ENCODE assay signal across 17 cellular contexts in the genomic region with DNA sequence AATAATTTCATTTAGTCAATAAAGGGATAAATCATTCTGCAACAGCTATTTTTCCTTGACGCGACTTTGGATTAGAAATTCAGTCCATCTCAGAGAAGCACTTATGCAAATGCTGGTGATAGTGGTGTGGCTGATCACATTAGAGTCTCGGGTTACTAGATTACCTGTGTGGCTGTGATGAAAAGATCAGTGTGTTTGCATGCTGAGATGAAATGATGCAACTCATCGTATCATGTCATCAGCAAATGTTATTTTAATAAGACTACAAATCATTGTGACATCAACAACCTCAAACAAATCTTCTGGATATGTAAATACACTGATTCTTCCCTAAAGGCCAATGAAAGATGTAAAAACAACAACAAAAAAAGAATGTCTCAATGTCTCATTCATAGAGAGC.
DNase-seq lines count a peak whose midpoint lies in the region; ATAC-seq, FAIRE-seq and TF ChIP-seq lines count a peak whose summit lies in the region.
"Had no signal": no experiment of that assay in that cellular context is flagged by ENCODE, and none has a peak within 500 bp of the region (broad histone marks: within the 10 kb centered on the region; RNA-seq: fewer than 3 reads in every experiment).

No MANE protein-coding gene starts in this region.

- H3K4me1 Mint-ChIP-seq in GM23338: peaks cover 22% of the 10 kb centered on the region
- H3K4me1 Mint-ChIP-seq in stimulated activated memory B cell treated with anti-CD40 and anti-IgM and Interleukin-4, amounts not matched to agents 10 μg/mL and 1 μg/mL and 100 μg/mL, for 72 hours: no peaks in the 10 kb centered on the region
- H3K4me1 Mint-ChIP-seq: activated CD8-positive, alpha-beta memory T cell treated with anti-CD3 and anti-CD28 coated beads, Interleukin-2, amount 10 ng/mL, durations not matched to agents 7 days and 5 days had no signal

- H3K9ac ChIP-seq in IMR-90 (ENCODE audit: low read depth, low read length): no peak overlapping the region
- H3K9ac ChIP-seq: BLaER1 had no signal

- H3K4me3 Mint-ChIP-seq in GM23338: no peak overlapping the region
- no peak overlapping the region for H3K4me3 Mint-ChIP-seq in stimulated activated memory B cell treated with anti-CD40 and anti-IgM and Interleukin-4, amounts not matched to agents 10 μg/mL and 1 μg/mL and 100 μg/mL, for 72 hours
- H3K4me3 Mint-ChIP-seq: activated CD8-positive, alpha-beta memory T cell treated with anti-CD3 and anti-CD28 coated beads, Interleukin-2, amount 10 ng/mL, durations not matched to agents 7 days and 5 days had no signal

- H3K9me1 ChIP-seq in IMR-90 (ENCODE audit: insufficient read depth, low read length): no peaks in the 10 kb centered on the region

- H3K4ac ChIP-seq in IMR-90 (ENCODE audit: low read depth, low read length): no peak overlapping the region

- no TSS peak for BruUV-seq in IMR-90 (replicated peaks; lab: Mats Ljungman, UMichigan)

- H3F3A ChIP-seq in GM23338 (replicated peaks; ENCODE audit: low read depth): no peaks in the 10 kb centered on the region

- no peaks in the 10 kb centered on the region for H4K20me1 ChIP-seq in GM23338 (replicated peaks; ENCODE audit: insufficient read depth)
- no peaks in the 10 kb centered on the region for H4K20me1 ChIP-seq in IMR-90 (ENCODE audit: insufficient read depth, low read length)
- H4K20me1 ChIP-seq: BLaER1 had no signal

- H3K4me3 ChIP-seq in GM23338 (no peak overlapping the region), IMR-90 (ENCODE audit: insufficient read depth, low read depth, low read length) (no peak overlapping the region), bronchial epithelial cell (ENCODE audit: low read depth, low read length) (no peak overlapping the region), upper lobe of left lung (no peak overlapping the region)
- H3K4me3 ChIP-seq: BLaER1, gastroesophageal sphincter, left ventricle myocardium inferior, spleen, thoracic aorta had no signal

- H3K9me3 ChIP-seq in IMR-90 (ENCODE audit: control insufficient read depth, insufficient read depth, low read length) (no peaks in the 10 kb centered on the region), upper lobe of left lung (no peaks in the 10 kb centered on the region)
- H3K9me3 ChIP-seq: BLaER1, gastroesophageal sphincter, left ventricle myocardium inferior, spleen, thoracic aorta had no signal

- peak; percentile 68 for FAIRE-seq in bronchial epithelial cell (lab: Jason Lieb, UNC)

- H3K23ac ChIP-seq in IMR-90 (ENCODE audit: low read depth, low read length): no peak overlapping the region

- no peaks in the 10 kb centered on the region for H3K36me3 Mint-ChIP-seq in GM23338 (ENCODE audit: low read depth)
- no peaks in the 10 kb centered on the region for H3K36me3 Mint-ChIP-seq in stimulated activated memory B cell treated with anti-CD40 and anti-IgM and Interleukin-4, amounts not matched to agents 10 μg/mL and 1 μg/mL and 100 μg/mL, for 72 hours
- H3K36me3 Mint-ChIP-seq: activated CD8-positive, alpha-beta memory T cell treated with anti-CD3 and anti-CD28 coated beads, Interleukin-2, amount 10 ng/mL, durations not matched to agents 7 days and 5 days had no signal

- ATAC-seq in GM23338 (peak; percentile 71), IMR-90 (ENCODE audit: low read depth) (no peak), upper lobe of left lung (ENCODE audit: low FRiP score in 2 of 2) (no peak), HG03342 (IDR thresholded peaks at IDR 0.05; ENCODE audit: unreplicated experiment) (no peak)
- ATAC-seq in stimulated activated memory B cell treated with anti-CD40 and anti-IgM and Interleukin-4, amounts not matched to agents 10 μg/mL and 1 μg/mL and 100 μg/mL, for 72 hours: no peak
- ATAC-seq: activated CD8-positive, alpha-beta memory T cell treated with anti-CD3 and anti-CD28 coated beads, Interleukin-2, amount 10 ng/mL, durations not matched to agents 7 days and 5 days; gastroesophageal sphincter had no signal

- CTCF ChIA-PET in IMR-90 (lab: Yijun Ruan, JAX): interaction anchor here (0.7 kb wide), 1 partner anchor 418 kb away, joined by 3 read pairs; no protein-coding TSS in a partner anchor

- WGBS in IMR-90 (ENCODE audit: extremely low coverage in 2 of 2, insufficient read length in 1 of 2), 2 experiments: no CpG with 5 or more reads among the region's 4 CpGs
- 85 to 86% methylated on average over 4 of the region's 4 CpGs for WGBS in upper lobe of left lung, 2 donors

- no peak overlapping the region for H2BK15ac ChIP-seq in IMR-90 (ENCODE audit: low read depth, low read length)

- in situ Hi-C loops in IMR-90 (cut with MboI; ENCODE audit: low sequenced_read_pairs): no loop called here

- no peak for TF ChIP-seq EP300 in upper lobe of left lung (IDR thresholded peaks at IDR 0.05)

- H3K9me3 Mint-ChIP-seq in GM23338: no peaks in the 10 kb centered on the region
- H3K9me3 Mint-ChIP-seq in stimulated activated memory B cell treated with anti-CD40 and anti-IgM and Interleukin-4, amounts not matched to agents 10 μg/mL and 1 μg/mL and 100 μg/mL, for 72 hours: no peaks in the 10 kb centered on the region

- no peak overlapping the region for H2BK120ac ChIP-seq in IMR-90 (ENCODE audit: low read depth, low read length)

- H4K8ac ChIP-seq in IMR-90 (ENCODE audit: low read depth in 2 of 2, low read length in 2 of 2): no peak overlapping the region

- no peaks in the 10 kb centered on the region for H3K79me1 ChIP-seq in IMR-90 (ENCODE audit: low read depth in 1 of 2, low read length in 2 of 2)

- no peaks in the 10 kb centered on the region for H3K9me2 ChIP-seq in GM23338 (ENCODE audit: insufficient read depth)

- POLR2A ChIA-PET in IMR-90 (lab: Charles Lee; ENCODE audit: unreplicated experiment): no interaction called here

- no peak for TF ChIP-seq POLR2A in IMR-90 (IDR thresholded peaks at IDR 0.05; ENCODE audit: low read depth, low read length)
- no peak for TF ChIP-seq POLR2A in upper lobe of left lung (IDR thresholded peaks at IDR 0.05)

- H3K4me2 ChIP-seq in GM23338 (0 out of 2 replicates have a peak overlapping the region, but pooled peaks have one; percentile 8), IMR-90 (ENCODE audit: low read depth, low read length) (no peak overlapping the region)
- H3K4me2 ChIP-seq: BLaER1 had no signal

- H2AK5ac ChIP-seq in IMR-90 (ENCODE audit: low read depth, low read length): no peak overlapping the region

- H3K27ac ChIP-seq in GM23338 (ENCODE audit: low read depth) (0 out of 2 replicates have a peak overlapping the region, but pooled peaks have one; percentile 39), IMR-90 (ENCODE audit: insufficient read depth, low read length) (no peak overlapping the region), upper lobe of left lung (no peak overlapping the region)
- H3K27ac ChIP-seq: BLaER1, gastroesophageal sphincter, left ventricle myocardium inferior, spleen, thoracic aorta had no signal

- H3K4me1 ChIP-seq in GM23338 (ENCODE audit: insufficient read depth) (peaks cover 12% of the 10 kb centered on the region), IMR-90 (ENCODE audit: control insufficient read depth, insufficient read depth, low read length) (no peaks in the 10 kb centered on the region), upper lobe of left lung (no peaks in the 10 kb centered on the region)
- H3K4me1 ChIP-seq: BLaER1, gastroesophageal sphincter, left ventricle myocardium inferior, spleen had no signal

- H3K27me3 Mint-ChIP-seq in GM23338 (ENCODE audit: insufficient read depth, low read depth, poor library complexity): peaks cover 6% of the 10 kb centered on the region
- no peaks in the 10 kb centered on the region for H3K27me3 Mint-ChIP-seq in stimulated activated memory B cell treated with anti-CD40 and anti-IgM and Interleukin-4, amounts not matched to agents 10 μg/mL and 1 μg/mL and 100 μg/mL, for 72 hours
- H3K27me3 Mint-ChIP-seq: activated CD8-positive, alpha-beta memory T cell treated with anti-CD3 and anti-CD28 coated beads, Interleukin-2, amount 10 ng/mL, durations not matched to agents 7 days and 5 days had no signal

- no peak overlapping the region for H4K91ac ChIP-seq in IMR-90 (ENCODE audit: insufficient read depth, low read depth, low read length)

- no peak overlapping the region for H3K14ac ChIP-seq in IMR-90 (replicated peaks; ENCODE audit: low read depth, low read length)

- DNase-seq in GM23338 (ENCODE audit: low spot score) (peak; percentile 55), IMR-90 (no peak), NCI-H524 treated with DMSO at 0.1 percent for 48 hours (lab: John Stamatoyannopoulos, UW) (peak; percentile 14), bronchial epithelial cell (ENCODE audit: low read depth) (peak; percentile 2), upper lobe of left lung (no peak)
- DNase-seq: activated CD4-positive, alpha-beta T cell treated with anti-CD3 and anti-CD28 coated beads for 1 hour; activated CD8-positive, alpha-beta memory T cell treated with anti-CD3 and anti-CD28 coated beads, Interleukin-2, amount 10 ng/mL, durations not matched to agents 7 days and 5 days; activated effector memory CD4-positive, alpha-beta T cell treated with Interleukin-2 at 50 U/mL for 16 hours; DMS79; left ventricle myocardium inferior; OCI-M1; spleen had no signal

- dilution Hi-C loops in IMR-90 (cut with HindIII; ENCODE audit: low sequenced_read_pairs, unreplicated experiment): no loop called here

- H3K27ac Mint-ChIP-seq in GM23338: peak overlapping the region; percentile 98
- no peak overlapping the region for H3K27ac Mint-ChIP-seq in stimulated activated memory B cell treated with anti-CD40 and anti-IgM and Interleukin-4, amounts not matched to agents 10 μg/mL and 1 μg/mL and 100 μg/mL, for 72 hours
- H3K27ac Mint-ChIP-seq: activated CD8-positive, alpha-beta memory T cell treated with anti-CD3 and anti-CD28 coated beads, Interleukin-2, amount 10 ng/mL, durations not matched to agents 7 days and 5 days had no signal

- TF ChIP-seq RAD21 in IMR-90 (IDR thresholded peaks at IDR 0.05; ENCODE audit: low read length): no peak

- no peak overlapping the region for H2BK20ac ChIP-seq in IMR-90 (ENCODE audit: low read depth, low read length)

- no peak overlapping the region for H2AK9ac ChIP-seq in IMR-90 (replicated peaks; ENCODE audit: low read depth, low read length, poor library complexity)

- TF ChIP-seq CTCF in GM23338 (conservative IDR thresholded peaks at IDR 0.05; ENCODE audit: low read depth in 2 of 2): no peak
- no peak for TF ChIP-seq CTCF in IMR-90 (conservative IDR thresholded peaks at IDR 0.05; ENCODE audit: low read depth, low read length)
- no peak for TF ChIP-seq CTCF in bronchial epithelial cell (IDR thresholded peaks at IDR 0.05; ENCODE audit: insufficient read depth, low read length, severe bottlenecking)
- no peak for TF ChIP-seq CTCF in upper lobe of left lung (IDR thresholded peaks at IDR 0.05)

- H3K27me3 ChIP-seq in GM23338 (ENCODE audit: insufficient read depth) (no peaks in the 10 kb centered on the region), IMR-90 (ENCODE audit: control insufficient read depth, insufficient read depth, low read length) (no peaks in the 10 kb centered on the region), bronchial epithelial cell (ENCODE audit: control insufficient read depth, insufficient read depth, low read length) (no peaks in the 10 kb centered on the region), upper lobe of left lung (no peaks in the 10 kb centered on the region)
- H3K27me3 ChIP-seq: BLaER1, gastroesophageal sphincter, spleen had no signal

- no peak overlapping the region for H2AFZ ChIP-seq in GM23338
- H2AFZ ChIP-seq in IMR-90 (replicated peaks; ENCODE audit: low read length, poor library complexity): no peak overlapping the region

- H3K36me3 ChIP-seq in GM23338 (ENCODE audit: insufficient read depth) (no peaks in the 10 kb centered on the region), IMR-90 (ENCODE audit: control insufficient read depth, insufficient read depth, low read length) (no peaks in the 10 kb centered on the region), bronchial epithelial cell (ENCODE audit: control insufficient read depth, insufficient read depth, low read length) (no peaks in the 10 kb centered on the region), upper lobe of left lung (no peaks in the 10 kb centered on the region)
- H3K36me3 ChIP-seq: BLaER1, gastroesophageal sphincter, left ventricle myocardium inferior, spleen, thoracic aorta had no signal

- intact Hi-C loops in IMR-90 (cut with micrococcal nuclease): no loop called here

- no peak overlapping the region for H2BK5ac ChIP-seq in IMR-90 (ENCODE audit: low read depth, low read length, poor library complexity, severe bottlenecking)

- H4K5ac ChIP-seq in IMR-90 (ENCODE audit: low read depth, low read length): no peak overlapping the region

- no peak overlapping the region for H3K18ac ChIP-seq in IMR-90 (ENCODE audit: low read depth, low read length)

- H3K79me2 ChIP-seq in GM23338 (replicated peaks; ENCODE audit: insufficient read depth): no peaks in the 10 kb centered on the region

- no peak overlapping the region for H3K56ac ChIP-seq in IMR-90 (ENCODE audit: extremely low read depth, insufficient read depth, low read length)

Comparison
In these comparisons a context has a peak if more than half of its experiments do, and no peak if none do; other contexts are left out.
1. DNase-seq: peak in GM23338 (single experiment), NCI-H524 treated with DMSO at 0.1 percent for 48 hours (single experiment) and bronchial epithelial cell (single experiment); none in IMR-90 (single experiment) and upper lobe of left lung (0 of 2).